8 cellular contexts compared by ENCODE assay signal in the genomic region with DNA sequence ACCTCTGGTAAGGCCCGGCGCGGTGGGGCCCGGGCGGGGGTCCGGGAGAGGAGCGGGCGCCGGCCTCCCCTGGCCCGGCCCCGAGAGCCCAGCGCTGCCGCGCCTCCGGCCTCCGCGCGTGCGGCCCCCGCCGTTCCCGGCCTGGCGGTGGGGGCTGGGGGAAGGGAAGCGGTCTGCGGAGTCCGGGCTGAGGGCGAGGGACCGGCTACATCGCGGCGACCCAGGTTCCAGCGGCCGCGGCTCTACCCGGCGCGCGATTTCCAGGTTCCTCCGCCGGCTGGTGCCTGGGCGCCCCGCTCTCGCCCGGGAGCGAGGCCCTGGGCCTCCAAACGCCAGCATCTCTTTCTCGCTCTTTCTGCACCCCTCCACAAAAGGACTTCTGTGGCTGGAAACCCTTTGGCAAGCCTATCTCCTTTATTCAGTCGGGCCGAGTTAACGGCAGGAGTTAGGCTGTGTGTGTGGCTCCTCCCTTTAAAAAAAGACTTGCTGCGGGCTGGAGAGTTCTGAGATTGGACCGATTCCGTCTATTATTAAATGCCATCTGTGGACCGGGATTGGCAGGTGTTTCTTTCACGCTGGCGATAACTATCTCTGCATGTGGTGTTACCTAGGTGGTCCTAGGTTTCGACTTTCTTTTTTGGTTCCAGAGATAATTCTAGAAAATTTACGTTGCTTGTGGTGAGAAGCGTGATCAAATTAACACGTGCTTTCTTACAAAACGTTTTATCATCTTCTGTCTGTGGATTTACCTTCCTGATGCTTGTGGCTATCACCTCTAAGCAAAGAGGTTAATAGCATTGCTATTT. TPM values are rescaled to one million over a fixed set of nuclear protein-coding genes. Genes with fewer than 3 reads are reported as not detected.
DNase-seq lines count a peak whose midpoint lies in the region; ATAC-seq and TF ChIP-seq lines count a peak whose summit lies in the region.

No MANE protein-coding gene starts in this region.

- WGBS in heart right ventricle, 2 donors = 0 to 1% methylated on average over 56 to 61 of the region's 61 CpGs

- no peak for TF ChIP-seq CTCF in AG10803 (conservative IDR thresholded peaks at IDR 0.05; ENCODE audit: low read length)
- no peak for TF ChIP-seq CTCF in OCI-LY1 (IDR thresholded peaks at IDR 0.05; ENCODE audit: low read length)
- TF ChIP-seq CTCF in heart right ventricle (IDR thresholded peaks at IDR 0.05) = no peak
- no peak for TF ChIP-seq CTCF in progenitor cell of endocrine pancreas (IDR thresholded peaks at IDR 0.05; ENCODE audit: unreplicated experiment)

- H3K9ac ChIP-seq in OCI-LY1 (ENCODE audit: low read length) = peak overlapping the region; percentile 94
- peak overlapping the region; percentile 86 for H3K9ac ChIP-seq in adipocyte (ENCODE audit: low read length)

- H2AFZ ChIP-seq in OCI-LY1 (ENCODE audit: low read length) = no peak overlapping the region; the same call in 1 of the 2 replicates

- H3K27ac ChIP-seq in OCI-LY1 (ENCODE audit: low read depth, low read length, poor library complexity, severe bottlenecking) = peak overlapping the region; percentile 74
- peak overlapping the region; percentile 83 to 100 (median 95) for H3K27ac ChIP-seq in heart right ventricle

- H3K36me3 ChIP-seq in OCI-LY1 (ENCODE audit: insufficient read depth, low read length) (peaks cover 7% of the 10 kb centered on the region; the same call in 1 of the 2 replicates), adipocyte (ENCODE audit: control insufficient read depth, insufficient read depth, low read length, severe bottlenecking) (no peaks in the 10 kb centered on the region), heart right ventricle (no peaks in the 10 kb centered on the region)

- H3K9me2 ChIP-seq in OCI-LY1 (ENCODE audit: low read depth, low read length) = no peaks in the 10 kb centered on the region

- H3F3A ChIP-seq in OCI-LY1 (ENCODE audit: insufficient read depth, low read length) = no peaks in the 10 kb centered on the region

- peak overlapping the region; percentile 99 for H3K27ac Mint-ChIP-seq in progenitor cell of endocrine pancreas

- no peaks in the 10 kb centered on the region for H3K27me3 Mint-ChIP-seq in progenitor cell of endocrine pancreas

- peak overlapping the region; percentile 98 for H3K4me3 Mint-ChIP-seq in progenitor cell of endocrine pancreas (ENCODE audit: low read depth)

- peak; percentile 48 for DNase-seq in AG10803 (ENCODE audit: low read depth)
- no peak for DNase-seq in adipocyte (ENCODE audit: low read depth)
- peak in 1 of 2 donors; percentile 33 for DNase-seq in heart right ventricle
- no peak for DNase-seq in progenitor cell of endocrine pancreas (ENCODE audit: low spot score, unreplicated experiment)
- no peak for DNase-seq in NCI-H187 treated with DMSO at 0.1 percent for 48 hours (lab: John Stamatoyannopoulos, UW)

- intact Hi-C loops in heart right ventricle (cut with DNase I) = loop anchor here in 6 of 10 donors (2.0 to 10.0 kb wide), 9 partner anchors 38 to 165 kb away; partner anchors contain the start of genes ELAC1 (in 2 of the 6), SMAD4 (in 2 of the 6) and MRO (in 1 of the 6)

- peaks cover 51% of the 10 kb centered on the region for H3K79me2 ChIP-seq in OCI-LY1 (ENCODE audit: insufficient read depth, low read length)

- H3K27me3 ChIP-seq in OCI-LY1 (ENCODE audit: insufficient read depth, low read length) (no peaks in the 10 kb centered on the region), adipocyte (replicated peaks; ENCODE audit: control insufficient read depth, insufficient read depth, low read length) (no peaks in the 10 kb centered on the region), heart right ventricle (no peaks in the 10 kb centered on the region)

- H3K4me1 ChIP-seq in OCI-LY1 (ENCODE audit: insufficient read depth, low read length, severe bottlenecking) (peaks cover 40% of the 10 kb centered on the region), adipocyte (ENCODE audit: control insufficient read depth, insufficient read depth, low read length) (peaks cover 16% of the 10 kb centered on the region), heart right ventricle (peaks cover 0 to 44% (median 17%) of the 10 kb centered on the region in 9 donors)

- H3K9me3 ChIP-seq in OCI-LY1 (ENCODE audit: low read length) (no peaks in the 10 kb centered on the region), adipocyte (ENCODE audit: control insufficient read depth, low read length) (no peaks in the 10 kb centered on the region), heart right ventricle (no peaks in the 10 kb centered on the region)

- peaks cover 3% of the 10 kb centered on the region for H3K9me3 Mint-ChIP-seq in progenitor cell of endocrine pancreas (ENCODE audit: low read depth)

- H3K4me2 ChIP-seq in OCI-LY1 (ENCODE audit: low read length) = peak overlapping the region; percentile 74

- peaks cover 2% of the 10 kb centered on the region for H3K36me3 Mint-ChIP-seq in progenitor cell of endocrine pancreas (ENCODE audit: insufficient read depth)

- H4K20me1 ChIP-seq in OCI-LY1 (ENCODE audit: insufficient read depth, low read length) = no peaks in the 10 kb centered on the region

- H3K4me1 Mint-ChIP-seq in progenitor cell of endocrine pancreas (ENCODE audit: low read depth) = peaks cover 8% of the 10 kb centered on the region

- ATAC-seq in GM18868 (IDR thresholded peaks at IDR 0.05; ENCODE audit: unreplicated experiment) = peak; percentile 19
- peak; percentile 25 for ATAC-seq in HG03108 (IDR thresholded peaks at IDR 0.05; ENCODE audit: unreplicated experiment)
- peak; percentile 11 to 59 (median 32) for ATAC-seq in heart right ventricle

- peak overlapping the region; percentile 78 for H3K4me3 ChIP-seq in AG10803 (ENCODE audit: low read length)
- peak overlapping the region; percentile 96 for H3K4me3 ChIP-seq in OCI-LY1 (ENCODE audit: low read depth, low read length, poor library complexity, severe bottlenecking)
- H3K4me3 ChIP-seq in adipocyte (ENCODE audit: low read length) = peak overlapping the region; percentile 100
- H3K4me3 ChIP-seq in heart right ventricle = peak overlapping the region; percentile 70 to 98 (median 87)

RNA-seq across cellular contexts. Expression of gene ME2, which starts 0.6 kb away (rescaled TPM):
- total RNA-seq in heart right ventricle (100 to 1,000 TPM in 1 of 10 donors, 10 to 100 TPM in 9; 62.1 to 104 (median 75.9) TPM), progenitor cell of endocrine pancreas (51.8 and 54.8 TPM in 2 replicates)
- 10 to 100 TPM; 21.7 to 38.4 TPM for polyA plus RNA-seq in heart right ventricle

RNA-seq across cellular contexts. Expression of gene MRO, which starts 59.7 kb away (rescaled TPM):
- 1 to 10 TPM; 1.0 to 4.3 (median 2.3) TPM for total RNA-seq in heart right ventricle
- polyA plus RNA-seq in heart right ventricle = 1 to 10 TPM in 1 of 2 donors, under 1 TPM in 1; 0.22 to 1.0 TPM
- total RNA-seq in progenitor cell of endocrine pancreas = 0.13 TPM in 1 of 2 replicates, not detected in the other
